Comparison of ENCODE assay signal across 16 cellular contexts in genomic region chr6:111129003-111129402, GRCh38. TPM values are rescaled to one million over a fixed set of nuclear protein-coding genes. Genes with fewer than 3 reads are reported as not detected.
DNase-seq lines count a peak whose midpoint lies in the region; ATAC-seq and TF ChIP-seq lines count a peak whose summit lies in the region.
"Had no signal": no experiment of that assay in that cellular context is flagged by ENCODE, and none has a peak within 500 bp of the region (broad histone marks: within the 10 kb centered on the region; RNA-seq: fewer than 3 reads in every experiment).

No MANE protein-coding gene starts in this region.

- H3K27me3 ChIP-seq in fibroblast of lung (ENCODE audit: control insufficient read depth, insufficient read depth, low read length) (no peaks in the 10 kb centered on the region), upper lobe of right lung (no peaks in the 10 kb centered on the region)
- H3K27me3 ChIP-seq: vagina had no signal

- intact Hi-C loops in Right ventricle myocardium superior (cut with DNase I) = no loop called here
- intact Hi-C loops in cardiac septum (cut with DNase I) = no loop called here
- intact Hi-C loops in upper lobe of right lung (cut with DNase I) = no loop called here

- DNase-seq in Right ventricle myocardium superior (peak; percentile 44), cardiac septum (ENCODE audit: low spot score) (no peak), fibroblast of lung (ENCODE audit: low read depth in 2 of 2) (peak; percentile 17 to 56), midbrain (lab: John Stamatoyannopoulos, UW) (peak; percentile 23), upper lobe of right lung (no peak), NOMO-1 treated with DMSO at 0.1 percent for 48 hours (lab: John Stamatoyannopoulos, UW; ENCODE audit: unreplicated experiment) (no peak)
- DNase-seq: activated CD8-positive, alpha-beta memory T cell treated with anti-CD3 and anti-CD28 coated beads, Interleukin-2, amount 50 U/mL, for 4 hours; activated naive CD4-positive, alpha-beta T cell treated with anti-CD3 and anti-CD28 coated beads, Interleukin-2, amount 50 U/mL, for 16 hours; effector CD4-positive, alpha-beta T cell; H7; immature natural killer cell; stimulated activated naive B cell treated with anti-CD40 and anti-IgM and Interleukin-4, amounts not matched to agents 10 μg/mL and 1 μg/mL and 100 μg/mL, for 72 hours had no signal

- H3K79me2 ChIP-seq in fibroblast of lung (ENCODE audit: control insufficient read depth, insufficient read depth, low read length) = no peaks in the 10 kb centered on the region

- no peak overlapping the region for H3K4me2 ChIP-seq in fibroblast of lung (ENCODE audit: extremely low read depth, insufficient read depth, low read length)

- no peak for TF ChIP-seq CTCF in fibroblast of lung (conservative IDR thresholded peaks at IDR 0.05 in 1 of 2, IDR thresholded peaks at IDR 0.05 in 1 of 2; ENCODE audit: low read depth in 1 of 2, low read length in 2 of 2)
- TF ChIP-seq CTCF in upper lobe of right lung (IDR thresholded peaks at IDR 0.05) = no peak

- H3K4me1 ChIP-seq in fibroblast of lung (ENCODE audit: control insufficient read depth, extremely low read depth, insufficient read depth, low read length) (no peaks in the 10 kb centered on the region), upper lobe of right lung (no peaks in the 10 kb centered on the region)
- H3K4me1 ChIP-seq: vagina had no signal

- no peak overlapping the region for H3K27ac ChIP-seq in fibroblast of lung (ENCODE audit: insufficient read depth, low read length)
- no peak overlapping the region for H3K27ac ChIP-seq in upper lobe of right lung
- H3K27ac ChIP-seq: vagina had no signal

- H3K9ac ChIP-seq in fibroblast of lung (ENCODE audit: insufficient read depth, low read length) = no peak overlapping the region

- ATAC-seq in Right ventricle myocardium superior (ENCODE audit: poor library complexity) (peak; percentile 89), upper lobe of right lung (peak; percentile 35), GM19351 (IDR thresholded peaks at IDR 0.05; ENCODE audit: unreplicated experiment) (no peak), HG02852 (IDR thresholded peaks at IDR 0.05; ENCODE audit: unreplicated experiment) (no peak)
- ATAC-seq: GM12878; stimulated activated naive B cell treated with anti-CD40 and anti-IgM and Interleukin-4, amounts not matched to agents 10 μg/mL and 1 μg/mL and 100 μg/mL, for 72 hours had no signal

- no peak overlapping the region for H2AFZ ChIP-seq in fibroblast of lung (ENCODE audit: low read length)

- H3K4me3 ChIP-seq in fibroblast of lung (replicated peaks in 1 of 4; ENCODE audit: control extremely low read depth in 1 of 4, insufficient read depth in 1 of 4, low read depth in 3 of 4, low read length in 4 of 4) (no peak overlapping the region), upper lobe of right lung (no peak overlapping the region)
- H3K4me3 ChIP-seq: GM12878, vagina had no signal

- no peaks in the 10 kb centered on the region for H3K36me3 ChIP-seq in fibroblast of lung (ENCODE audit: control insufficient read depth, insufficient read depth, low read length)
- H3K36me3 ChIP-seq in upper lobe of right lung = no peaks in the 10 kb centered on the region
- H3K36me3 ChIP-seq: vagina had no signal

- H3K9me3 ChIP-seq in fibroblast of lung (ENCODE audit: control insufficient read depth, insufficient read depth, low read depth, low read length) (no peaks in the 10 kb centered on the region), upper lobe of right lung (no peaks in the 10 kb centered on the region)
- H3K9me3 ChIP-seq: vagina had no signal

- no peaks in the 10 kb centered on the region for H4K20me1 ChIP-seq in fibroblast of lung (ENCODE audit: control insufficient read depth, extremely low read depth, insufficient read depth, low read length)

RNA-seq across cellular contexts. Expression of gene SLC16A10, which starts 41.7 kb away (rescaled TPM):
- total RNA-seq in Right ventricle myocardium superior = 8.6 TPM
- 5.0 TPM for total RNA-seq in cardiac septum
- under 0.01 TPM in 1 of 2 replicates, not detected in the other for total RNA-seq in fibroblast of lung
- polyA plus RNA-seq in fibroblast of lung = not detected in 2 replicates
- polyA plus RNA-seq in fibroblast of lung (2012) = not detected in 2 replicates
- polyA minus RNA-seq in fibroblast of lung (ENCODE audit: low replicate concordance) = not detected in 2 replicates
- total RNA-seq in upper lobe of right lung = 12.3 TPM
- polyA plus RNA-seq: immature natural killer cell had no signal

Comparison
In these comparisons a context has a peak if more than half of its experiments do, and no peak if none do; other contexts are left out.
1. DNase-seq: peak in Right ventricle myocardium superior (single experiment), fibroblast of lung (2 of 2) and midbrain (single experiment); none in cardiac septum (single experiment), upper lobe of right lung (single experiment) and NOMO-1 treated with DMSO at 0.1 percent for 48 hours (single experiment).
2. ATAC-seq: peak in Right ventricle myocardium superior (single experiment) and upper lobe of right lung (single experiment); none in GM19351 (single experiment) and HG02852 (single experiment).